In genomic region chr6:45377555-45378323, GRCh38 we compare ENCODE assay signal across 8 cellular contexts. TPM values are rescaled to one million over a fixed set of nuclear protein-coding genes. Genes with fewer than 3 reads are reported as not detected.
DNase-seq lines count a peak whose midpoint lies in the region; ATAC-seq and TF ChIP-seq lines count a peak whose summit lies in the region.

Gene SUPT3H (minus strand): TSS chr6:45377934.

- peak; percentile 95 for ATAC-seq in GM18909 (IDR thresholded peaks at IDR 0.05; ENCODE audit: poor library complexity, unreplicated experiment)
- ATAC-seq in HG03159 (IDR thresholded peaks at IDR 0.05; ENCODE audit: unreplicated experiment) = peak; percentile 93

- H3K4me3 ChIP-seq in kidney epithelial cell (ENCODE audit: low read depth, low read length) = peak within 1 kb of the TSS; percentile 81

- H3K36me3 ChIP-seq in kidney epithelial cell (ENCODE audit: control insufficient read depth, insufficient read depth, low read length) = no peaks in the 10 kb centered on the region

- TF ChIP-seq CTCF in AG09319 (IDR thresholded peaks at IDR 0.05; ENCODE audit: low read depth, low read length) (peak; percentile 31), kidney epithelial cell (IDR thresholded peaks at IDR 0.05; ENCODE audit: insufficient read depth, low read length, poor library complexity, severe bottlenecking) (no peak)

- H3K27me3 ChIP-seq in kidney epithelial cell (ENCODE audit: control insufficient read depth, insufficient read depth, low read length) = no peaks in the 10 kb centered on the region

- DNase-seq in AG09319 (ENCODE audit: extremely low read depth, low read depth) (peak; percentile 86), NCI-H345 (lab: John Stamatoyannopoulos, UW) (peak; percentile 96), cerebellar cortex (ENCODE audit: low spot score) (peak; percentile 93), kidney epithelial cell (ENCODE audit: low read depth) (peak; percentile 68)
- DNase-seq in activated CD4-positive, CD25-positive, alpha-beta regulatory T cell treated with anti-CD3 and anti-CD28 coated beads, Interleukin-2, amount 50 U/mL, for 72 hours = peak; percentile 91
- DNase-seq in stimulated activated CD4-positive, alpha-beta T cell treated with anti-CD3 and anti-CD28 coated beads, Interleukin-15, amount 100 ng/mL, for 24 hours = peak; percentile 97

RNA-seq across cellular contexts. Expression of gene SUPT3H, which starts in this region (rescaled TPM):
- total RNA-seq in kidney epithelial cell = 18.3 and 25.1 TPM in 2 replicates

Comparison
In these comparisons a context has a peak if more than half of its experiments do, and no peak if none do; other contexts are left out.
1. Peak in every context shown above with its lines: DNase-seq, ATAC-seq and H3K4me3 ChIP-seq.